In genomic region chr19:46600393-46601317, GRCh38 we compare ENCODE assay signal across 1 cellular context.
TF ChIP-seq lines count a peak whose summit lies in the region.

No MANE protein-coding gene starts in this region.

TF ChIP-seq in HEK293, 187 proteins besides CTCF, POLR2A, EP300 and RAD21 (continued from another document):
- TF ChIP-seq ZBTB6 (tag by site-specific recombination; IDR thresholded peaks at IDR 0.05) (peak; percentile 38; the same call in 1 of the 2 replicates), ZNF132 (tag by site-specific recombination; IDR thresholded peaks at IDR 0.05; ENCODE audit: borderline replicate concordance) (no peak), ZNF585B (tag by site-specific recombination; IDR thresholded peaks at IDR 0.05) (no peak), KLF9 (tag by site-specific recombination; IDR thresholded peaks at IDR 0.05; ENCODE audit: low read depth) (peak; percentile 97), ZNF626 (tag by site-specific recombination; IDR thresholded peaks at IDR 0.05) (no peak; the same call in 1 of the 2 replicates), ZFP3 (tag by site-specific recombination; IDR thresholded peaks at IDR 0.05; ENCODE audit: low read depth) (no peak; the same call in 1 of the 2 replicates), ZFP41 (tag by site-specific recombination; IDR thresholded peaks at IDR 0.05; ENCODE audit: borderline replicate concordance) (no peak), SP2 (tag by site-specific recombination; IDR thresholded peaks at IDR 0.05) (peak; percentile 89), YY1 (tag by site-specific recombination; IDR thresholded peaks at IDR 0.05) (peak; percentile 72), ZNF302 (tag by site-specific recombination; IDR thresholded peaks at IDR 0.05; ENCODE audit: low read depth) (peak; percentile 72), ZNF366 (tag by site-specific recombination; conservative IDR thresholded peaks at IDR 0.05) (0 out of 2 replicates have a peak, but pooled peaks have one; percentile 40), PRDM2 (tag by site-specific recombination; IDR thresholded peaks at IDR 0.05; ENCODE audit: borderline replicate concordance) (no peak), BCL11A (tag by site-specific recombination; IDR thresholded peaks at IDR 0.05; ENCODE audit: low read depth) (no peak), ATF2 (tag by site-specific recombination; IDR thresholded peaks at IDR 0.05; ENCODE audit: low read depth) (peak; percentile 71), ZNF148 (tag by site-specific recombination; IDR thresholded peaks at IDR 0.05; ENCODE audit: borderline replicate concordance) (peak; percentile 99), ZNF48 (tag by site-specific recombination; IDR thresholded peaks at IDR 0.05) (no peak), ZNF184 (tag by site-specific recombination; IDR thresholded peaks at IDR 0.05) (no peak), ZNF280C (tag by site-specific recombination; IDR thresholded peaks at IDR 0.05) (no peak), ZNF404 (tag by site-specific recombination; IDR thresholded peaks at IDR 0.05) (no peak; the same call in 1 of the 2 replicates)
